ENCODE assay signal across 8 cellular contexts in genomic region chr1:40692429-40692905, GRCh38. TPM values are rescaled to one million over a fixed set of nuclear protein-coding genes. Genes with fewer than 3 reads are reported as not detected.
A peak's percentile ranks its signal among the peaks of the same experiment; 100 is the strongest.
DNase-seq lines count a peak whose midpoint lies in the region; ATAC-seq, FAIRE-seq and TF ChIP-seq lines count a peak whose summit lies in the region.

No MANE protein-coding gene starts in this region.

- H3K4me1 Mint-ChIP-seq in naive B cell: peaks cover 63 to 82% (median 66%) of the 10 kb centered on the region in 3 donors

- POLR2A ChIA-PET in Panc1 (lab: Charles Lee): interaction anchor here (1.2 kb wide), 1 partner anchor 8 kb away, joined by 3 read pairs; no protein-coding TSS in a partner anchor
- POLR2A ChIA-PET in endothelial cell of umbilical vein (lab: Charles Lee): interaction anchor here (1.2 to 2.0 kb wide), 2 partner anchors 11 to 161 kb away, joined by 3 to 14 read pairs; partner anchors contain the start of gene ZNF684

- no peak for TF ChIP-seq POLR2A in endothelial cell of umbilical vein (IDR thresholded peaks at IDR 0.05; ENCODE audit: low read depth, low read length)

- peak overlapping the region; percentile 94 to 100 (median 99) for H3K27ac Mint-ChIP-seq in naive B cell

- H3K4me2 ChIP-seq in endothelial cell of umbilical vein (ENCODE audit: insufficient read depth, low read length): peak overlapping the region; percentile 95

- peak overlapping the region; percentile 92 to 99 (median 96) for H3K4me3 Mint-ChIP-seq in naive B cell

- H2AFZ ChIP-seq in endothelial cell of umbilical vein (ENCODE audit: low read depth, low read length): peak overlapping the region; percentile 68

- dilution Hi-C loops in endothelial cell of umbilical vein (cut with MboI; ENCODE audit: extremely low pct_ligation_motif_present, low sequenced_read_pairs): no loop called here

- H3K4me3 ChIP-seq in Panc1 (ENCODE audit: low read depth in 2 of 2, low read length in 2 of 2) (peak overlapping the region; percentile 65 to 79), endothelial cell of umbilical vein (replicated peaks in 1 of 3; ENCODE audit: insufficient read depth in 1 of 3, low read depth in 1 of 3, low read length in 3 of 3) (peak overlapping the region; percentile 34 to 95 (median 76))

- H3K9me3 ChIP-seq in Panc1 (ENCODE audit: control insufficient read depth, insufficient read depth, low read depth, low read length) (no peaks in the 10 kb centered on the region), endothelial cell of umbilical vein (replicated peaks; ENCODE audit: control insufficient read depth, insufficient read depth, low read length) (no peaks in the 10 kb centered on the region)

- intact Hi-C loops in Panc1 (cut with micrococcal nuclease; ENCODE audit: unreplicated experiment) (no loop called here), endothelial cell of umbilical vein (cut with micrococcal nuclease) (loop anchor here (1.0 to 5.0 kb wide), 3 partner anchors 17 to 155 kb away; no protein-coding TSS in a partner anchor)

- H3K27ac ChIP-seq in Panc1 (ENCODE audit: low read length) (peak overlapping the region; percentile 97), endothelial cell of umbilical vein (ENCODE audit: insufficient read depth, low read depth, low read length) (peak overlapping the region; percentile 68)

- no peaks in the 10 kb centered on the region for H3K27me3 Mint-ChIP-seq in naive B cell

- no peaks in the 10 kb centered on the region for H3K9me1 ChIP-seq in endothelial cell of umbilical vein (replicated peaks; ENCODE audit: control insufficient read depth, extremely low read depth, insufficient read depth, low read length)

- BruUV-seq in Panc1 (replicated peaks; lab: Mats Ljungman, UMichigan) (TSS peak; percentile 68), endothelial cell of umbilical vein (replicated peaks; lab: Mats Ljungman, UMichigan) (no TSS peak)

- H4K20me1 ChIP-seq in endothelial cell of umbilical vein (replicated peaks; ENCODE audit: control insufficient read depth, extremely low read depth, insufficient read depth, low read length): no peaks in the 10 kb centered on the region

- H3K9me3 Mint-ChIP-seq in naive B cell: peaks cover 0 to 3% (median 0%) of the 10 kb centered on the region in 7 donors

- peak; percentile 54 for DNase-seq in ACHN
- no peak for DNase-seq in Panc1 (ENCODE audit: low read depth, low spot score)
- no peak for DNase-seq in endothelial cell of umbilical vein (ENCODE audit: low read depth, low spot score)
- no peak for DNase-seq in naive B cell
- DNase-seq in effector CD8-positive, alpha-beta T cell (lab: John Stamatoyannopoulos, UW): no peak
- no peak for DNase-seq in NCI-H1694 (lab: John Stamatoyannopoulos, UW)
- no peak for DNase-seq in SIG-M5 treated with dmso at 0.1 percent for 504 hours (lab: John Stamatoyannopoulos, UW; ENCODE audit: unreplicated experiment)

- in situ Hi-C loops in ACHN (cut with HindIII; ENCODE audit: low pct_ligation_motif_present, low pct_unique_long_range_greater_than_20kb, low sequenced_read_pairs): no loop called here
- in situ Hi-C loops in Panc1 (cut with HindIII; ENCODE audit: low pct_unique_long_range_greater_than_20kb, low sequenced_read_pairs): no loop called here

- no peak for FAIRE-seq in endothelial cell of umbilical vein (lab: Jason Lieb, UNC)

- no peaks in the 10 kb centered on the region for H3K36me3 Mint-ChIP-seq in naive B cell

- peaks cover 53% of the 10 kb centered on the region for H3K79me2 ChIP-seq in endothelial cell of umbilical vein (ENCODE audit: control insufficient read depth, insufficient read depth, low read length)

- H3K36me3 ChIP-seq in Panc1 (ENCODE audit: control insufficient read depth, insufficient read depth, low read length): no peaks in the 10 kb centered on the region; the same call in 1 of the 2 replicates
- no peaks in the 10 kb centered on the region for H3K36me3 ChIP-seq in endothelial cell of umbilical vein (ENCODE audit: control insufficient read depth in 2 of 2, extremely low read depth in 1 of 2, insufficient read depth in 2 of 2, low read length in 2 of 2)

- peak overlapping the region; percentile 96 for H3K9ac ChIP-seq in endothelial cell of umbilical vein (replicated peaks; ENCODE audit: extremely low read depth, insufficient read depth, low read length)

- CTCF ChIA-PET in Panc1 (lab: Charles Lee): interaction anchor here (0.7 kb wide), 1 partner anchor 1082 kb away, joined by 3 read pairs; no protein-coding TSS in a partner anchor
- CTCF ChIA-PET in endothelial cell of umbilical vein (lab: Charles Lee): interaction anchor here (1.0 to 2.7 kb wide), 6 partner anchors 11 to 260 kb away, joined by 3 to 18 read pairs (median 11); no protein-coding TSS in a partner anchor

- no peak for TF ChIP-seq CTCF in Panc1 (IDR thresholded peaks at IDR 0.05)
- TF ChIP-seq CTCF in endothelial cell of umbilical vein (IDR thresholded peaks at IDR 0.05; ENCODE audit: extremely low read depth in 1 of 2, insufficient read depth in 1 of 2, low read depth in 1 of 2, low read length in 2 of 2): no peak

- H3K27me3 ChIP-seq in Panc1 (ENCODE audit: control insufficient read depth, insufficient read depth, low read length) (no peaks in the 10 kb centered on the region), endothelial cell of umbilical vein (ENCODE audit: control insufficient read depth in 2 of 2, insufficient read depth in 2 of 2, low read length in 2 of 2) (no peaks in the 10 kb centered on the region)

- peaks cover 42% of the 10 kb centered on the region for H3K4me1 ChIP-seq in Panc1 (ENCODE audit: control insufficient read depth, insufficient read depth, low read length)
- H3K4me1 ChIP-seq in endothelial cell of umbilical vein (ENCODE audit: control insufficient read depth, extremely low read depth, insufficient read depth, low read length): peaks cover 19% of the 10 kb centered on the region

- ATAC-seq in GM19452 (IDR thresholded peaks at IDR 0.05; ENCODE audit: unreplicated experiment) (peak; percentile 6), Panc1 (peak; percentile 39), naive B cell (ENCODE audit: low read depth in 2 of 2) (no peak)

TF ChIP-seq in endothelial cell of umbilical vein, 7 proteins besides CTCF, POLR2A, EP300 and RAD21:
- no peak for TF ChIP-seq EZH2 (IDR thresholded peaks at IDR 0.05; ENCODE audit: borderline replicate concordance, low read depth, low read length, severe bottlenecking)
- TF ChIP-seq MYC (IDR thresholded peaks at IDR 0.05; ENCODE audit: low read depth, low read length): no peak
- TF ChIP-seq GATA2 (IDR thresholded peaks at IDR 0.05; ENCODE audit: insufficient read depth, insufficient read length, low read depth, low read length): no peak
- TF ChIP-seq POLR2AphosphoS5 (IDR thresholded peaks at IDR 0.05; ENCODE audit: insufficient read depth, low read depth, low read length): no peak
- no peak for TF ChIP-seq FOS (IDR thresholded peaks at IDR 0.05; ENCODE audit: borderline replicate concordance, insufficient read depth, low read length)
- TF ChIP-seq, protein P1, sequence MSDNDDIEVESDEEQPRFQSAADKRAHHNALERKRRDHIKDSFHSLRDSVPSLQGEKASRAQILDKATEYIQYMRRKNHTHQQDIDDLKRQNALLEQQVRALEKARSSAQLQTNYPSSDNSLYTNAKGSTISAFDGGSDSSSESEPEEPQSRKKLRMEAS (IDR thresholded peaks at IDR 0.05; ENCODE audit: insufficient read depth, insufficient read length): no peak
- TF ChIP-seq JUN (IDR thresholded peaks at IDR 0.05; ENCODE audit: borderline replicate concordance, insufficient read depth, insufficient read length, low read depth): no peak
TF ChIP-seq in endothelial cell of umbilical vein: peak in this region for 0.

RNA-seq across cellular contexts. Expression of gene NFYC, which starts 1.0 kb away (rescaled TPM):
- total RNA-seq in Panc1 (2021; ENCODE audit: unreplicated experiment): 81.9 TPM
- 98.2 TPM for polyA plus RNA-seq in Panc1 (2012; ENCODE audit: insufficient read length)
- total RNA-seq in endothelial cell of umbilical vein: 44.0 and 51.1 TPM in 2 replicates
- polyA plus RNA-seq in endothelial cell of umbilical vein: 81.7 and 91.7 TPM in 2 replicates
- polyA plus RNA-seq in endothelial cell of umbilical vein (2011; cell fraction: cytosol; rRNA removed): 50.5 and 55.2 TPM in 2 replicates
- 72.1 and 73.5 TPM in 2 replicates for polyA plus RNA-seq in endothelial cell of umbilical vein (2011; cell fraction: nucleus; rRNA removed)
- polyA plus RNA-seq in endothelial cell of umbilical vein (2012): 20.6 and 29.0 TPM in 2 replicates
- polyA minus RNA-seq in endothelial cell of umbilical vein: 51.9 and 58.8 TPM in 2 replicates
- 48.7 TPM for polyA minus RNA-seq in endothelial cell of umbilical vein (2011; cell fraction: cytosol; rRNA and poly(A)+ RNA removed)
- 38.7 and 48.5 TPM in 2 replicates for polyA minus RNA-seq in endothelial cell of umbilical vein (2011; cell fraction: nucleus; rRNA and poly(A)+ RNA removed)
- 10 to 100 TPM; 60.3 to 95.4 (median 73.0) TPM for polyA plus RNA-seq in naive B cell (ENCODE audit: low read depth in 6 of 6)

RNA-seq across cellular contexts. Expression of gene RIMS3, which starts 27.0 kb away (rescaled TPM):
- total RNA-seq in Panc1 (2021; ENCODE audit: unreplicated experiment) (5.7 TPM), endothelial cell of umbilical vein (0.14 and 0.15 TPM in 2 replicates)
- 9.0 TPM for polyA plus RNA-seq in Panc1 (2012; ENCODE audit: insufficient read length)
- polyA plus RNA-seq in endothelial cell of umbilical vein (0.08 and 0.14 TPM in 2 replicates), naive B cell (ENCODE audit: low read depth in 6 of 6) (1 to 10 TPM in 5 of 6 donors, under 1 TPM in 1; 0.93 to 2.9 (median 1.8) TPM)
- 0.08 and 0.13 TPM in 2 replicates for polyA plus RNA-seq in endothelial cell of umbilical vein (2011; cell fraction: cytosol; rRNA removed)
- 0.18 and 0.21 TPM in 2 replicates for polyA plus RNA-seq in endothelial cell of umbilical vein (2011; cell fraction: nucleus; rRNA removed)
- 0.09 and 0.29 TPM in 2 replicates for polyA plus RNA-seq in endothelial cell of umbilical vein (2012)
- 0.21 and 0.63 TPM in 2 replicates for polyA minus RNA-seq in endothelial cell of umbilical vein
- 0.31 TPM for polyA minus RNA-seq in endothelial cell of umbilical vein (2011; cell fraction: cytosol; rRNA and poly(A)+ RNA removed)
- 0.05 and 0.29 TPM in 2 replicates for polyA minus RNA-seq in endothelial cell of umbilical vein (2011; cell fraction: nucleus; rRNA and poly(A)+ RNA removed)

Comparison
In these comparisons a context has a peak if more than half of its experiments do, and no peak if none do; other contexts are left out.
1. ATAC-seq: peak in GM19452 (single experiment) and Panc1 (single experiment); none in naive B cell (0 of 2).